ENCODE assay signal across 8 cellular contexts in genomic region chr12:77064891-77065360, GRCh38. TPM values are rescaled to one million over a fixed set of nuclear protein-coding genes. Genes with fewer than 3 reads are reported as not detected.
A peak's percentile ranks its signal among the peaks of the same experiment; 100 is the strongest.
DNase-seq lines count a peak whose midpoint lies in the region; ATAC-seq and TF ChIP-seq lines count a peak whose summit lies in the region.

No MANE protein-coding gene starts in this region.

- ATAC-seq in GM19328 (IDR thresholded peaks at IDR 0.05; ENCODE audit: unreplicated experiment) (peak; percentile 0), HG03439 (IDR thresholded peaks at IDR 0.05; ENCODE audit: unreplicated experiment) (peak; percentile 12)

- peaks cover 16% of the 10 kb centered on the region for H3K27me3 Mint-ChIP-seq in neural crest cell (ENCODE audit: low read depth)

- H3K36me3 Mint-ChIP-seq in neural crest cell (ENCODE audit: low read depth): peaks cover 19% of the 10 kb centered on the region

- no peaks in the 10 kb centered on the region for H3K9me3 Mint-ChIP-seq in neural crest cell

- DNase-seq in AG08395 (ENCODE audit: low spot score): peak; percentile 36
- peak in 3 of 5 experiments; percentile 4 to 43 (median 9) for DNase-seq in T-helper 2 cell
- peak; percentile 64 to 76 for DNase-seq in erythroblast (lab: John Stamatoyannopoulos, UW)
- DNase-seq in neural crest cell (ENCODE audit: low read depth, low spot score): no peak
- no peak for DNase-seq in NCI-H146 treated with DMSO at 0.1 percent for 48 hours (lab: John Stamatoyannopoulos, UW; ENCODE audit: unreplicated experiment)
- no peak for DNase-seq in medulla oblongata (ENCODE audit: extremely low spot score)

- TF ChIP-seq POLR2A in erythroblast (IDR thresholded peaks at IDR 0.05; ENCODE audit: low read length): no peak

- peaks cover 31% of the 10 kb centered on the region for H3K4me1 Mint-ChIP-seq in neural crest cell

- no peak for TF ChIP-seq CTCF in neural crest cell (conservative IDR thresholded peaks at IDR 0.05)

- peak overlapping the region; percentile 15 for H3K27ac Mint-ChIP-seq in neural crest cell (ENCODE audit: unreplicated experiment)

- peak overlapping the region; percentile 88 for H3K4me3 Mint-ChIP-seq in neural crest cell

RNA-seq across cellular contexts. Expression of gene E2F7, which starts 0.4 kb away (rescaled TPM):
- 25.7 and 29.8 TPM in 2 replicates for total RNA-seq in neural crest cell

Comparison
In these comparisons a context has a peak if more than half of its experiments do, and no peak if none do; other contexts are left out.
1. DNase-seq: peak in AG08395 (single experiment), T-helper 2 cell (3 of 5) and erythroblast (2 of 2); none in neural crest cell (single experiment), NCI-H146 treated with DMSO at 0.1 percent for 48 hours (single experiment) and medulla oblongata (single experiment).